In the genomic region with DNA sequence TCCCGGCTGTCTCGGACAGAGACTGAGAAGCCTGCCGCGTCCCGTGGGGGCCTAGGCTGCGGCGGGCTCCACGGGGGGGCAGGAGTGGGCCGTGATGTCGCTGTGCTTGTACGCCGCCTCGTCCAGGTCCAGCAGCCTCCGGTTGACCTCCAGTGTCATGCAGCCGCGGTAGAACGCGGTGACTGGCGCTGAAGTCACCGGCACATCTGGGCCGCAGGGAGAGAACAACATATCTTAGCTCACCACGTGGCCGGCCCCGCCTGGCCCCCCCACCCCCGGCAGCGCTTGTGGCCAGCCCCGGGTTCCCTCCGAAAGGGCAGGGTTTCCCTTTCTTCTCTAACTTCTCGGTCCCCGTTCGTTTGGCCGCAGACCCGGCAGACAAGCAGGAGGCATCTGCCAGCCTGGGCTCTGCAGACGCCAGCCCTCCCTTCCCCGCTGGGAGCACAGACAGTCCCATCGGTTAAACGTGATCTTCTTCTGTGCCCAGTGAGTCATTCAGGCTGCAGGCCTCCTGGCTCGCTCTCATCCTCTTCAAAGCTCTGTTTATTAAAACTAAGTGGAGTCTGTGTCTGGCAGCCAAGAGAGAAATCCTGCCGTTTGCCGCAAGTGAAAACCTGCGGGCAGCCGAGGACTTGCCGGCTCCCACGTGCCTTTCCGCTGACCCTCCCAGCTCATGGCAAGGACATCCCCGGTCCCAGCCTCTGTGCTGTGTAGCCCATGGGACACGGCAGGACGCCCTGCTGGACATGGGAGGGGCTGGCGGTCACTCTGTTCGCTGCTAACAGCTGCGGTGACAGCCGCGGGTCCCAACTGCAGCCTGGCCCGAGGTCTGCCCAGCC, we compare ENCODE assay signal across 2 cellular contexts.
A peak's percentile ranks its signal among the peaks of the same experiment; 100 is the strongest.
TF ChIP-seq lines count a peak whose summit lies in the region.

No MANE protein-coding gene starts in this region.

TF ChIP-seq in IMR-90, 13 proteins besides CTCF, POLR2A, EP300 and RAD21 (continued from another document):
- TF ChIP-seq, protein P1, sequence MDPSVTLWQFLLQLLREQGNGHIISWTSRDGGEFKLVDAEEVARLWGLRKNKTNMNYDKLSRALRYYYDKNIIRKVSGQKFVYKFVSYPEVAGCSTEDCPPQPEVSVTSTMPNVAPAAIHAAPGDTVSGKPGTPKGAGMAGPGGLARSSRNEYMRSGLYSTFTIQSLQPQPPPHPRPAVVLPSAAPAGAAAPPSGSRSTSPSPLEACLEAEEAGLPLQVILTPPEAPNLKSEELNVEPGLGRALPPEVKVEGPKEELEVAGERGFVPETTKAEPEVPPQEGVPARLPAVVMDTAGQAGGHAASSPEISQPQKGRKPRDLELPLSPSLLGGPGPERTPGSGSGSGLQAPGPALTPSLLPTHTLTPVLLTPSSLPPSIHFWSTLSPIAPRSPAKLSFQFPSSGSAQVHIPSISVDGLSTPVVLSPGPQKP (IDR thresholded peaks at IDR 0.05; ENCODE audit: borderline replicate concordance, low read depth, low read length) = no peak
- TF ChIP-seq RCOR1 (IDR thresholded peaks at IDR 0.05; ENCODE audit: insufficient replicate concordance, low read length) (peak; percentile 7), BHLHE40 (IDR thresholded peaks at IDR 0.05; ENCODE audit: low read depth, low read length) (peak; percentile 96), MXI1 (IDR thresholded peaks at IDR 0.05; ENCODE audit: borderline replicate concordance, low read depth, low read length) (peak; percentile 96), RFX5 (IDR thresholded peaks at IDR 0.05; ENCODE audit: low read depth, low read length) (no peak), CHD1 (IDR thresholded peaks at IDR 0.05; ENCODE audit: low read depth, low read length) (0 out of 2 replicates have a peak, but pooled peaks have one; percentile 34), CEBPB (IDR thresholded peaks at IDR 0.05; ENCODE audit: low read depth, low read length) (no peak), NFE2L2 (IDR thresholded peaks at IDR 0.05; ENCODE audit: low read depth, low read length) (no peak), MAZ (IDR thresholded peaks at IDR 0.05; ENCODE audit: borderline replicate concordance, low read depth, low read length) (peak; percentile 28; the same call in 1 of the 2 replicates), MAFK (IDR thresholded peaks at IDR 0.05; ENCODE audit: low read depth, low read length) (no peak)

TF ChIP-seq in WTC11, 78 proteins besides CTCF, POLR2A, EP300 and RAD21 (continued from another document):
- TF ChIP-seq, protein P2, sequence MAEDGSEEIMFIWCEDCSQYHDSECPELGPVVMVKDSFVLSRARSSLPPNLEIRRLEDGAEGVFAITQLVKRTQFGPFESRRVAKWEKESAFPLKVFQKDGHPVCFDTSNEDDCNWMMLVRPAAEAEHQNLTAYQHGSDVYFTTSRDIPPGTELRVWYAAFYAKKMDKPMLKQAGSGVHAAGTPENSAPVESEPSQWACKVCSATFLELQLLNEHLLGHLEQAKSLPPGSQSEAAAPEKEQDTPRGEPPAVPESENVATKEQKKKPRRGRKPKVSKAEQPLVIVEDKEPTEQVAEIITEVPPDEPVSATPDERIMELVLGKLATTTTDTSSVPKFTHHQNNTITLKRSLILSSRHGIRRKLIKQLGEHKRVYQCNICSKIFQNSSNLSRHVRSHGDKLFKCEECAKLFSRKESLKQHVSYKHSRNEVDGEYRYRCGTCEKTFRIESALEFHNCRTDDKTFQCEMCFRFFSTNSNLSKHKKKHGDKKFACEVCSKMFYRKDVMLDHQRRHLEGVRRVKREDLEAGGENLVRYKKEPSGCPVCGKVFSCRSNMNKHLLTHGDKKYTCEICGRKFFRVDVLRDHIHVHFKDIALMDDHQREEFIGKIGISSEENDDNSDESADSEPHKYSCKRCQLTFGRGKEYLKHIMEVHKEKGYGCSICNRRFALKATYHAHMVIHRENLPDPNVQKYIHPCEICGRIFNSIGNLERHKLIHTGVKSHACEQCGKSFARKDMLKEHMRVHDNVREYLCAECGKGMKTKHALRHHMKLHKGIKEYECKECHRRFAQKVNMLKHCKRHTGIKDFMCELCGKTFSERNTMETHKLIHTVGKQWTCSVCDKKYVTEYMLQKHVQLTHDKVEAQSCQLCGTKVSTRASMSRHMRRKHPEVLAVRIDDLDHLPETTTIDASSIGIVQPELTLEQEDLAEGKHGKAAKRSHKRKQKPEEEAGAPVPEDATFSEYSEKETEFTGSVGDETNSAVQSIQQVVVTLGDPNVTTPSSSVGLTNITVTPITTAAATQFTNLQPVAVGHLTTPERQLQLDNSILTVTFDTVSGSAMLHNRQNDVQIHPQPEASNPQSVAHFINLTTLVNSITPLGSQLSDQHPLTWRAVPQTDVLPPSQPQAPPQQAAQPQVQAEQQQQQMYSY (CRISPR knock-in tag; IDR thresholded peaks at IDR 0.05) = no peak
- TF ChIP-seq, protein P3, sequence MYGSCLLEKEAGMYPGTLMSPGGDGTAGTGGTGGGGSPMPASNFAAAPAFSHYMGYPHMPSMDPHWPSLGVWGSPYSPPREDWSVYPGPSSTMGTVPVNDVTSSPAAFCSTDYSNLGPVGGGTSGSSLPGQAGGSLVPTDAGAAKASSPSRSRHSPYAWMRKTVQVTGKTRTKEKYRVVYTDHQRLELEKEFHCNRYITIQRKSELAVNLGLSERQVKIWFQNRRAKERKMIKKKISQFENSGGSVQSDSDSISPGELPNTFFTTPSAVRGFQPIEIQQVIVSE (CRISPR knock-in tag; IDR thresholded peaks at IDR 0.05; ENCODE audit: borderline replicate concordance) = no peak
- TF ChIP-seq ZNF219 (CRISPR knock-in tag; IDR thresholded peaks at IDR 0.05; ENCODE audit: borderline replicate concordance) = no peak
- no peak for TF ChIP-seq HMGA2 (CRISPR knock-in tag; IDR thresholded peaks at IDR 0.05)
- TF ChIP-seq ZBTB21 (CRISPR knock-in tag; IDR thresholded peaks at IDR 0.05; ENCODE audit: borderline replicate concordance) = no peak
- no peak for TF ChIP-seq IRF2 (CRISPR knock-in tag; IDR thresholded peaks at IDR 0.05; ENCODE audit: borderline replicate concordance, low read depth)
- TF ChIP-seq, protein P4, sequence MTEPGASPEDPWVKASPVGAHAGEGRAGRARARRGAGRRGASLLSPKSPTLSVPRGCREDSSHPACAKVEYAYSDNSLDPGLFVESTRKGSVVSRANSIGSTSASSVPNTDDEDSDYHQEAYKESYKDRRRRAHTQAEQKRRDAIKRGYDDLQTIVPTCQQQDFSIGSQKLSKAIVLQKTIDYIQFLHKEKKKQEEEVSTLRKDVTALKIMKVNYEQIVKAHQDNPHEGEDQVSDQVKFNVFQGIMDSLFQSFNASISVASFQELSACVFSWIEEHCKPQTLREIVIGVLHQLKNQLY (CRISPR knock-in tag; IDR thresholded peaks at IDR 0.05) = no peak
- TF ChIP-seq, protein P5, sequence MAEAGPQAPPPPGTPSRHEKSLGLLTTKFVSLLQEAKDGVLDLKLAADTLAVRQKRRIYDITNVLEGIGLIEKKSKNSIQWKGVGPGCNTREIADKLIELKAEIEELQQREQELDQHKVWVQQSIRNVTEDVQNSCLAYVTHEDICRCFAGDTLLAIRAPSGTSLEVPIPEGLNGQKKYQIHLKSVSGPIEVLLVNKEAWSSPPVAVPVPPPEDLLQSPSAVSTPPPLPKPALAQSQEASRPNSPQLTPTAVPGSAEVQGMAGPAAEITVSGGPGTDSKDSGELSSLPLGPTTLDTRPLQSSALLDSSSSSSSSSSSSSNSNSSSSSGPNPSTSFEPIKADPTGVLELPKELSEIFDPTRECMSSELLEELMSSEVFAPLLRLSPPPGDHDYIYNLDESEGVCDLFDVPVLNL (CRISPR knock-in tag; IDR thresholded peaks at IDR 0.05; ENCODE audit: borderline replicate concordance, low read depth) = no peak
- TF ChIP-seq, protein P6, sequence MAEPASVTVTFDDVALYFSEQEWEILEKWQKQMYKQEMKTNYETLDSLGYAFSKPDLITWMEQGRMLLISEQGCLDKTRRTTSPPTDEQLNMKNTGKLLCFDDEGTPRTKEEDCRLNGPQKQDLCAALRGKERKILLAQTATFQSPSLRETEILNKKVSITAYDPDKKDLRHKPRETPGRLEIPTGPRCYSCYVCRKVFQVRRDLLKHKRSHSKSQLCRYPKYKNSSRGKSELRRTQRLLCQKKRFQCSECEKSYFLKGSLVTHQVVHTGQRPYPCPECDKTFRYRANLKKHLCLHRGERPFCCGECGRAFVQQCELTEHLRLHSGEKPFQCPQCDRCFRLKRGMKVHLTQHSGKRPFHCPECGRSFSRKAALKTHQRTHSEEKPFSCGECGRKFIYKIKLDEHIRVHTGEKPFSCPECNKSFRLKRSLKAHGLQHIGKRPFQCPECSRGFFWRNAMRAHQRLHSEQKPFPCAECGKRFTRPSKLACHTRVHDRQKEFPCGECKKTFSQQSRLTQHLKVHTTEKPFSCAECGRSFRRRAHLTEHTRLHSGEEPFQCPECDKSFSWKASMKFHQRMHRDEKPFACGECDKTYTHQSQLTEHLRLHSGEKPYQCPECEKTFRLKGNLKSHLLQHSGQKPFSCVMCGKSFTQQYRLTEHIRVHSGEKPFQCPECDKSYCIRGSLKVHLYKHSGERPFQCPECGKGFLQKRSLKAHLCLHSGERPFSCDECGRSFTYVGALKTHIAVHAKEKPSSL (CRISPR knock-in tag; conservative IDR thresholded peaks at IDR 0.05) = no peak
- TF ChIP-seq ZNF416 (CRISPR knock-in tag; IDR thresholded peaks at IDR 0.05) = no peak
- no peak for TF ChIP-seq NR2C2 (CRISPR knock-in tag; IDR thresholded peaks at IDR 0.05)
- no peak for TF ChIP-seq NFYB (CRISPR knock-in tag; conservative IDR thresholded peaks at IDR 0.05; ENCODE audit: low read depth)
